Comparison of ENCODE assay signal across 8 cellular contexts in the genomic region with DNA sequence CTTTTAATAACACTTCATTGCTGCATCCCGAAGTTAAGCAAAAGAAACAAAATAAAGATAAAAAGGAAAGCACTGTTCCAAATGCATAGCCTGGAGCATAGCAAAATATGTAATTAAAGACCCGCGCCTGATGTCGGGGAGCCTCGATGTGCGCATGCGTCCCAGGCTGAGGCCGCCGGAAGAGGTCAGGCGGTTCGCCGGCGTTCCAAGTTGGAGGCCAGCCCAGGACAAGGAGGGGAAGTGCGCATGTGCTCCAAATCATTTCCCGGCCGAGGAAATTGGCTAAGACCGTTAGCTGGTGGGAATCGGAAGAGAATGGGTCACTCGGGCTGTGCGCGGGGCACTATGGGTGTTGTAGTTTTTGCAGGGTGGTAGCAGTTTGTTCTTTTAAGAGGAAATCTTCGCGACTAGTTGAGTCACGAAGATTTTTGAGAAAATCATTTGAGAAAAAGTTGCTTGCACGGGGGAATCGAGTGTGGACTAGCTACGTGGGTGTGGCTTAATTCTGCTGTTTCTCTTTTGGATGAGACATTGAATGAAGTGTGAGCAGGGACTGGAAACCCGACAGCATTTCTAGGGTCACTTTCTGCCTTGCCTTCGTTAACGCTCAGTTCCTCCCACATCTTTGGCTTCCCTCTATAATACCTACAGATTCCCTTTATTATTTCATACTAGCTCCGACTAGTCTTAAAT. TPM values are rescaled to one million over a fixed set of nuclear protein-coding genes. Genes with fewer than 3 reads are reported as not detected.
A peak's percentile ranks its signal among the peaks of the same experiment; 100 is the strongest.
DNase-seq lines count a peak whose midpoint lies in the region; ATAC-seq, FAIRE-seq and TF ChIP-seq lines count a peak whose summit lies in the region.

No MANE protein-coding gene starts in this region.

- peaks cover 4% of the 10 kb centered on the region; the same call in 1 of the 2 replicates for H3K9me3 ChIP-seq in NT2/D1 (ENCODE audit: insufficient read depth, low read length)
- peaks cover 6% of the 10 kb centered on the region for H3K9me3 ChIP-seq in endodermal cell (ENCODE audit: control insufficient read depth, low read length)

- no peak overlapping the region for H3K27ac ChIP-seq in endodermal cell (ENCODE audit: low read depth, low read length)

- H3K9me3 Mint-ChIP-seq in endodermal cell: peaks cover 4% of the 10 kb centered on the region
- H3K9me3 Mint-ChIP-seq in memory B cell: peaks cover 5% of the 10 kb centered on the region

- no peaks in the 10 kb centered on the region for H3K4me1 Mint-ChIP-seq in endodermal cell
- H3K4me1 Mint-ChIP-seq in memory B cell: peaks cover 45% of the 10 kb centered on the region

- H3K27me3 ChIP-seq in NT2/D1 (ENCODE audit: insufficient read depth, insufficient read length): no peaks in the 10 kb centered on the region
- H3K27me3 ChIP-seq in endodermal cell (ENCODE audit: control insufficient read depth, insufficient read depth, low read length, poor library complexity, severe bottlenecking): no peaks in the 10 kb centered on the region

- H3K36me3 Mint-ChIP-seq in endodermal cell (ENCODE audit: low read depth): no peaks in the 10 kb centered on the region
- peaks cover 4% of the 10 kb centered on the region for H3K36me3 Mint-ChIP-seq in memory B cell

- H3K9ac ChIP-seq in NT2/D1 (ENCODE audit: insufficient read length, low read depth) (peak overlapping the region; percentile 53), endodermal cell (ENCODE audit: extremely low read depth, low read length, poor library complexity, severe bottlenecking) (no peak overlapping the region)

- WGBS in endodermal cell (ENCODE audit: insufficient coverage in 1 of 2, insufficient read length in 1 of 2), 2 experiments: 38 to 74% methylated on average over 16 to 31 of the region's 31 CpGs

- TF ChIP-seq CTCF in endodermal cell (conservative IDR thresholded peaks at IDR 0.05) (no peak), D721Med (IDR thresholded peaks at IDR 0.05; ENCODE audit: insufficient read depth, missing control alignments) (no peak)

- FAIRE-seq in G401.6 (lab: Jason Lieb, UNC): peak; percentile 89
- FAIRE-seq in D721Med (lab: Jason Lieb, UNC): no peak

- no peak overlapping the region for H3K27ac Mint-ChIP-seq in endodermal cell
- peak overlapping the region; percentile 89 for H3K27ac Mint-ChIP-seq in memory B cell

- peak; percentile 96 for DNase-seq in NT2/D1 (ENCODE audit: low read depth, low spot score)
- DNase-seq in activated CD8-positive, alpha-beta memory T cell treated with anti-CD3 and anti-CD28 coated beads, Interleukin-2, amount 50 U/mL, for 4 hours: peak; percentile 64
- DNase-seq in endodermal cell: peak; percentile 95
- peak; percentile 54 to 78 for DNase-seq in memory B cell (ENCODE audit: low spot score in 2 of 2)
- peak; percentile 58 to 69 (median 66) for DNase-seq in stimulated activated CD4-positive, alpha-beta T cell treated with anti-CD3 and anti-CD28 coated beads, TNF-alpha, amount 100 ng/mL, for 48 hours (ENCODE audit: low read depth in 3 of 3)
- DNase-seq in D721Med (ENCODE audit: insufficient read length, low spot score): no peak

- ATAC-seq in HG03354 (IDR thresholded peaks at IDR 0.05; ENCODE audit: poor library complexity, severe bottlenecking, unreplicated experiment): peak; percentile 72
- ATAC-seq in memory B cell (ENCODE audit: low read depth): peak; percentile 65

- H3K4me3 Mint-ChIP-seq in endodermal cell (peak overlapping the region; percentile 60), memory B cell (peak overlapping the region; percentile 96)

- peak overlapping the region; percentile 32 for H3K4me3 ChIP-seq in NT2/D1 (ENCODE audit: insufficient read length, low read depth)
- peak overlapping the region; percentile 79 for H3K4me3 ChIP-seq in endodermal cell (ENCODE audit: low read length)

- H3K27me3 Mint-ChIP-seq in endodermal cell (ENCODE audit: insufficient read depth): peaks cover 70% of the 10 kb centered on the region
- no peaks in the 10 kb centered on the region for H3K27me3 Mint-ChIP-seq in memory B cell

- H3K4me1 ChIP-seq in NT2/D1 (ENCODE audit: insufficient read depth, insufficient read length) (peaks cover under 1% of the 10 kb centered on the region), endodermal cell (ENCODE audit: control insufficient read depth, insufficient read depth, low read length) (peaks cover 2% of the 10 kb centered on the region)

- H3K36me3 ChIP-seq in NT2/D1 (ENCODE audit: insufficient read depth, insufficient read length, low read length) (no peaks in the 10 kb centered on the region), endodermal cell (ENCODE audit: control insufficient read depth, insufficient read depth, low read length) (no peaks in the 10 kb centered on the region)

RNA-seq across cellular contexts. Expression of a gene that starts 31.0 kb away (rescaled TPM):
- total RNA-seq in endodermal cell: 1 to 10 TPM; 1.7 TPM
- polyA plus RNA-seq in endodermal cell (2013, experiment 1 of 2): 0.75 TPM
- polyA plus RNA-seq in endodermal cell (2013, experiment 2 of 2): 0.33 TPM
